ENCODE assay signal across 9 cellular contexts in the genomic region with DNA sequence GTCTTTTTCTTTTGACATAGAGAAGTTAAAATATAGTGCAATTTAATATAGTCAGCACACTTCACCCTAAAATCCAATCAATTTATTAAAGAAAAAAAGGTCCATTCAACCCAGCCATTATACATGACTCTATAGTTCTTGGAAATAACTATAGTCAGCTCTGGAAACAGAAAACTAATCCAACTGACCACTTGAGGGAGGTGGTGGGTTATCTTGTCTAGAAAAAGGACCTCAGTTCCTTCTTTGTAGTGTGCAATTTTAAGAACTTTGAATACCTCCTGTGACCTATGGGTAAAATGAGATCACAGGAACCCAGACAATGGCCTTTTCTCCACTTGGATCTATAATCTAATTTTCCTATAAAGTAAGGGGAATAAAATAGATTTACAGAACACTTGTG.
DNase-seq lines count a peak whose midpoint lies in the region; ATAC-seq and TF ChIP-seq lines count a peak whose summit lies in the region.
"Had no signal": no experiment of that assay in that cellular context is flagged by ENCODE, and none has a peak within 500 bp of the region (broad histone marks: within the 10 kb centered on the region; RNA-seq: fewer than 3 reads in every experiment).

No MANE protein-coding gene starts in this region.

- H3K4me3 Mint-ChIP-seq in activated CD4-positive, alpha-beta memory T cell treated with anti-CD3 and anti-CD28 coated beads, Interleukin-2, amount 10 ng/mL, durations not matched to agents 7 days and 5 days = no peak overlapping the region

- H3K4me3 ChIP-seq in fibroblast of the aortic adventitia (ENCODE audit: low read depth, low read length) (no peak overlapping the region), MG63 (no peak overlapping the region)

- no peaks in the 10 kb centered on the region for H3K9me3 ChIP-seq in MG63

- ATAC-seq in GM21723 (IDR thresholded peaks at IDR 0.05; ENCODE audit: unreplicated experiment) = peak; percentile 43

- H3K27me3 ChIP-seq in MG63 = no peaks in the 10 kb centered on the region

- DNase-seq in AG09319 (ENCODE audit: extremely low read depth, low read depth) (no peak), OCI-M1 (lab: John Stamatoyannopoulos, UW) (peak; percentile 91), fibroblast of the aortic adventitia (ENCODE audit: low read depth) (peak; percentile 61), D341Med (ENCODE audit: low spot score) (no peak), MG63 (no peak)
- no peak for DNase-seq in activated CD4-positive, alpha-beta memory T cell treated with anti-CD3 and anti-CD28 coated beads, Interleukin-2, amount 10 ng/mL, durations not matched to agents 7 days and 5 days
- no peak for DNase-seq in activated CD4-positive, alpha-beta T cell treated with anti-CD3 and anti-CD28 coated beads, Interleukin-2, amount 50 U/mL, for 4 hours
- DNase-seq: activated gamma-delta T cell had no signal

- POLR2A ChIA-PET in activated CD4-positive, alpha-beta memory T cell treated with anti-CD3 and anti-CD28 coated beads, Interleukin-2, amount 10 ng/mL, durations not matched to agents 7 days and 5 days (lab: Charles Lee) = no interaction called here

- CTCF ChIA-PET in activated CD4-positive, alpha-beta memory T cell treated with anti-CD3 and anti-CD28 coated beads, Interleukin-2, amount 10 ng/mL, durations not matched to agents 7 days and 5 days (lab: Charles Lee) = interaction anchor here (2.0 kb wide), 1 partner anchor 180 kb away, joined by 7 read pairs; no protein-coding TSS in a partner anchor

- no peaks in the 10 kb centered on the region for H3K36me3 ChIP-seq in MG63

- no peak overlapping the region for H3K27ac Mint-ChIP-seq in activated CD4-positive, alpha-beta memory T cell treated with anti-CD3 and anti-CD28 coated beads, Interleukin-2, amount 10 ng/mL, durations not matched to agents 7 days and 5 days

- no peaks in the 10 kb centered on the region for H3K36me3 Mint-ChIP-seq in activated CD4-positive, alpha-beta memory T cell treated with anti-CD3 and anti-CD28 coated beads, Interleukin-2, amount 10 ng/mL, durations not matched to agents 7 days and 5 days (ENCODE audit: low read depth)

- H3K9me3 Mint-ChIP-seq in activated CD4-positive, alpha-beta memory T cell treated with anti-CD3 and anti-CD28 coated beads, Interleukin-2, amount 10 ng/mL, durations not matched to agents 7 days and 5 days = no peaks in the 10 kb centered on the region

- TF ChIP-seq CTCF in AG09319 (IDR thresholded peaks at IDR 0.05; ENCODE audit: low read depth, low read length) (peak; percentile 8), fibroblast of the aortic adventitia (IDR thresholded peaks at IDR 0.05; ENCODE audit: insufficient read depth, low read length) (peak; percentile 39)

- no peaks in the 10 kb centered on the region for H3K27me3 Mint-ChIP-seq in activated CD4-positive, alpha-beta memory T cell treated with anti-CD3 and anti-CD28 coated beads, Interleukin-2, amount 10 ng/mL, durations not matched to agents 7 days and 5 days

- peaks cover 1% of the 10 kb centered on the region for H3K4me1 Mint-ChIP-seq in activated CD4-positive, alpha-beta memory T cell treated with anti-CD3 and anti-CD28 coated beads, Interleukin-2, amount 10 ng/mL, durations not matched to agents 7 days and 5 days

Comparison
In these comparisons a context has a peak if more than half of its experiments do, and no peak if none do; other contexts are left out.
1. DNase-seq: peak in OCI-M1 (single experiment) and fibroblast of the aortic adventitia (single experiment); none in AG09319 (single experiment), D341Med (single experiment), activated CD4-positive, alpha-beta memory T cell treated with anti-CD3 and anti-CD28 coated beads, Interleukin-2, amount 10 ng/mL, durations not matched to agents 7 days and 5 days (single experiment), activated CD4-positive, alpha-beta T cell treated with anti-CD3 and anti-CD28 coated beads, Interleukin-2, amount 50 U/mL, for 4 hours (0 of 2) and MG63 (single experiment).